25 cellular contexts compared by ENCODE assay signal in the genomic region with DNA sequence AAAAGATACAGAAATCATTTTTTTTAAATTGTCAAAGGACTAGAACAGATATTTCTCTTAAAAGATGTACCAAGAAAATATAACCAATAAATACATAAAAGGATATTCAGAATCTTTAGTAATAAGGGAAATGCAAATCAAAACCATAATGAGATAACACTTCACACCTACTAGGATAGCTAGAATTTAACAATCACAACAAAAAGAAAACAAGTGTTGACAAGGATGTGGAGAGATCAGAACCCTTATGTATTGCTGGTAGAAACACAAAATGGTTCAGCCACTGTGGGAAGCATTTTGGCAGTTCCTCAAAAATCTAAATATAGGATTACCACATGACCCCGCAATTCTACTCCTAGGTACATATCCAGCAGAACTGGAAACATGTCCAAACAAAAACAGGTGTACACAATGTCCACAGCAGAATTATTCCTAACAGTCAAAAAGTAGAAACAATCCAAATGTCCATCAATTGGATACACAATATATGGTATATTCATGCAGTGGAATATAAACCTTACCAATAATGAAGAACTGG.
DNase-seq lines count a peak whose midpoint lies in the region; ATAC-seq, FAIRE-seq and TF ChIP-seq lines count a peak whose summit lies in the region.
"Had no signal": no experiment of that assay in that cellular context is flagged by ENCODE, and none has a peak within 500 bp of the region (broad histone marks: within the 10 kb centered on the region; RNA-seq: fewer than 3 reads in every experiment).

No MANE protein-coding gene starts in this region.

- H3K9me3 Mint-ChIP-seq in activated T-cell treated with anti-CD3 and anti-CD28 coated beads, Interleukin-2, amount 50 U/mL, for 24 hours = no peaks in the 10 kb centered on the region
- H3K9me3 Mint-ChIP-seq: GM23338 had no signal

- no peak for ATAC-seq in GM21529 (IDR thresholded peaks at IDR 0.05; ENCODE audit: unreplicated experiment)
- no peak for ATAC-seq in GM18870 (IDR thresholded peaks at IDR 0.05; ENCODE audit: unreplicated experiment)
- no peak for ATAC-seq in lower lobe of right lung
- ATAC-seq: GM23338, upper lobe of right lung had no signal

- H3K4me1 Mint-ChIP-seq in activated T-cell treated with anti-CD3 and anti-CD28 coated beads, Interleukin-2, amount 50 U/mL, for 24 hours (ENCODE audit: low read depth) = peaks cover 13% of the 10 kb centered on the region
- H3K4me1 Mint-ChIP-seq: B cell, GM23338 had no signal

- no peaks in the 10 kb centered on the region for H3K27me3 Mint-ChIP-seq in activated T-cell treated with anti-CD3 and anti-CD28 coated beads, Interleukin-2, amount 50 U/mL, for 24 hours

- no peak for TF ChIP-seq CTCF in bronchial epithelial cell (IDR thresholded peaks at IDR 0.05; ENCODE audit: insufficient read depth, low read length, severe bottlenecking)
- no peak for TF ChIP-seq CTCF in lower lobe of right lung (IDR thresholded peaks at IDR 0.05)

- H3K4me3 ChIP-seq in bronchial epithelial cell (ENCODE audit: low read depth, low read length) (no peak overlapping the region), lower lobe of right lung (no peak overlapping the region)
- H3K4me3 ChIP-seq: cardiac muscle cell, GM23338, upper lobe of right lung had no signal

- no peaks in the 10 kb centered on the region for H3K36me3 ChIP-seq in bronchial epithelial cell (ENCODE audit: control insufficient read depth, insufficient read depth, low read length)
- H3K36me3 ChIP-seq in lower lobe of right lung = no peaks in the 10 kb centered on the region
- H3K36me3 ChIP-seq: cardiac muscle cell, upper lobe of right lung had no signal

- peak; percentile 16 for DNase-seq in NCI-H2171 treated with DMSO at 0.1 percent for 48 hours (lab: John Stamatoyannopoulos, UW)
- no peak for DNase-seq in NCI-H2171 (lab: John Stamatoyannopoulos, UW)
- DNase-seq in NCI-H2196 (lab: John Stamatoyannopoulos, UW; ENCODE audit: unreplicated experiment) = peak; percentile 29
- peak; percentile 47 for DNase-seq in bronchial epithelial cell (ENCODE audit: low read depth)
- no peak for DNase-seq in activated T-cell treated with anti-CD3 and anti-CD28 coated beads, Interleukin-2, amount 50 U/mL, for 24 hours
- DNase-seq in lower lobe of right lung = no peak
- DNase-seq: activated CD4-positive, alpha-beta T cell treated with anti-CD3 and anti-CD28 coated beads, Interleukin-2, amount 50 U/mL, for 1 hour; activated naive CD4-positive, alpha-beta T cell treated with anti-CD3 and anti-CD28 coated beads, Interleukin-2, amount 10 ng/mL, durations not matched to agents 7 days and 5 days; amygdala; DMS79 treated with DMSO at 0.1 percent for 48 hours; head of caudate nucleus; mesendoderm; NCI-H524 treated with DMSO at 0.1 percent for 48 hours; occipital lobe; small intestine; stimulated activated CD4-positive, alpha-beta T cell treated with anti-CD3 and anti-CD28 coated beads, Interleukin-2, amount 100 ng/mL, for 24 hours; T-helper 9 cell; upper lobe of right lung had no signal

- no peak overlapping the region for H3K4me3 Mint-ChIP-seq in activated T-cell treated with anti-CD3 and anti-CD28 coated beads, Interleukin-2, amount 50 U/mL, for 24 hours
- H3K4me3 Mint-ChIP-seq: activated naive CD4-positive, alpha-beta T cell treated with anti-CD3 and anti-CD28 coated beads, Interleukin-2, amount 10 ng/mL, durations not matched to agents 7 days and 5 days; activated T-helper 1 cell treated with anti-CD3 and anti-CD28 coated beads, Interleukin-12 subunit alpha, Interleukin-12 subunit beta, Interleukin-2, Interleukin-4 antibody, amounts not matched to agents 30 ng/mL and 10 ng/mL and 1 ng/mL, durations not matched to agents 14 hours and 24 hours and 36 hours; B cell; GM23338 had no signal

- H3K27me3 ChIP-seq in bronchial epithelial cell (ENCODE audit: control insufficient read depth, insufficient read depth, low read length) (no peaks in the 10 kb centered on the region), lower lobe of right lung (ENCODE audit: low read depth) (no peaks in the 10 kb centered on the region)
- H3K27me3 ChIP-seq: cardiac muscle cell, upper lobe of right lung had no signal

- H3K27ac ChIP-seq in lower lobe of right lung = no peak overlapping the region
- H3K27ac ChIP-seq: cardiac muscle cell, epithelial cell of prostate, upper lobe of right lung had no signal

- intact Hi-C loops in lower lobe of right lung (cut with DNase I) = no loop called here

- H3K27ac Mint-ChIP-seq in activated T-cell treated with anti-CD3 and anti-CD28 coated beads, Interleukin-2, amount 50 U/mL, for 24 hours = no peak overlapping the region
- H3K27ac Mint-ChIP-seq: activated naive CD4-positive, alpha-beta T cell treated with anti-CD3 and anti-CD28 coated beads, Interleukin-2, amount 10 ng/mL, durations not matched to agents 7 days and 5 days; B cell; GM23338 had no signal

- no peaks in the 10 kb centered on the region for H3K9me3 ChIP-seq in lower lobe of right lung
- H3K9me3 ChIP-seq: upper lobe of right lung had no signal

- H3K4me1 ChIP-seq in lower lobe of right lung = no peaks in the 10 kb centered on the region
- H3K4me1 ChIP-seq: upper lobe of right lung had no signal

- no peaks in the 10 kb centered on the region for H3K36me3 Mint-ChIP-seq in activated T-cell treated with anti-CD3 and anti-CD28 coated beads, Interleukin-2, amount 50 U/mL, for 24 hours (ENCODE audit: low read depth)

- no peak for FAIRE-seq in bronchial epithelial cell (lab: Jason Lieb, UNC)

Comparison
In these comparisons a context has a peak if more than half of its experiments do, and no peak if none do; other contexts are left out.
1. DNase-seq: peak in NCI-H2171 treated with DMSO at 0.1 percent for 48 hours (single experiment), NCI-H2196 (single experiment) and bronchial epithelial cell (single experiment); none in NCI-H2171 (single experiment), activated T-cell treated with anti-CD3 and anti-CD28 coated beads, Interleukin-2, amount 50 U/mL, for 24 hours (single experiment) and lower lobe of right lung (single experiment).